Comparison of ENCODE assay signal across 12 cellular contexts in genomic region chr21:44018813-44019567, GRCh38. TPM values are rescaled to one million over a fixed set of nuclear protein-coding genes. Genes with fewer than 3 reads are reported as not detected.
DNase-seq lines count a peak whose midpoint lies in the region; ATAC-seq and TF ChIP-seq lines count a peak whose summit lies in the region.
"Had no signal": no experiment of that assay in that cellular context is flagged by ENCODE, and none has a peak within 500 bp of the region (broad histone marks: within the 10 kb centered on the region; RNA-seq: fewer than 3 reads in every experiment).

No MANE protein-coding gene starts in this region.

- peak; percentile 36 to 41 for ATAC-seq in activated T-cell treated with anti-CD3 and anti-CD28 coated beads, Interleukin-2, amount 50 U/mL, for 4 hours
- ATAC-seq in activated naive CD8-positive, alpha-beta T cell treated with anti-CD3 and anti-CD28 coated beads, Interleukin-2, amount 10 ng/mL, durations not matched to agents 7 days and 5 days (ENCODE audit: low read depth): peak; percentile 21

- H3K4me3 ChIP-seq in NB4 (ENCODE audit: low read depth, low read length) (no peak overlapping the region), MG63 (no peak overlapping the region)

- no peaks in the 10 kb centered on the region for H3K27me3 ChIP-seq in MG63

- DNase-seq in activated T-cell treated with anti-CD3 and anti-CD28 coated beads, Interleukin-2, amount 50 U/mL, for 4 hours: no peak
- DNase-seq in activated T-cell treated with anti-CD3 and anti-CD28 coated beads, Interleukin-2, amount 50 U/mL, for 1 hour: no peak
- DNase-seq in NB4 (ENCODE audit: low read depth) (peak; percentile 23), progenitor cell of endocrine pancreas (ENCODE audit: low spot score, unreplicated experiment) (no peak), NCI-H146 treated with DMSO at 0.1 percent for 48 hours (lab: John Stamatoyannopoulos, UW; ENCODE audit: unreplicated experiment) (no peak), SK-N-DZ (ENCODE audit: low spot score) (no peak), MG63 (no peak)
- DNase-seq in activated naive CD8-positive, alpha-beta T cell treated with anti-CD3 and anti-CD28 coated beads, Interleukin-2, amount 10 ng/mL, durations not matched to agents 7 days and 5 days: no peak
- DNase-seq: NCI-H345; occipital lobe; stimulated activated CD4-positive, alpha-beta T cell treated with anti-CD3 and anti-CD28 coated beads, Interleukin-12 subunit alpha, Interleukin-12 subunit beta, amount 100 ng/mL, for 4 hours had no signal

- peaks cover 83% of the 10 kb centered on the region for H3K4me1 Mint-ChIP-seq in activated T-cell treated with anti-CD3 and anti-CD28 coated beads, Interleukin-2, amount 50 U/mL, for 4 hours (ENCODE audit: low read depth)
- H3K4me1 Mint-ChIP-seq in activated naive CD8-positive, alpha-beta T cell treated with anti-CD3 and anti-CD28 coated beads, Interleukin-2, amount 10 ng/mL, durations not matched to agents 7 days and 5 days: peaks cover 62% of the 10 kb centered on the region
- H3K4me1 Mint-ChIP-seq in progenitor cell of endocrine pancreas (ENCODE audit: low read depth): peaks cover 14% of the 10 kb centered on the region

- H3K9me3 Mint-ChIP-seq in activated T-cell treated with anti-CD3 and anti-CD28 coated beads, Interleukin-2, amount 50 U/mL, for 4 hours: no peaks in the 10 kb centered on the region
- no peaks in the 10 kb centered on the region for H3K9me3 Mint-ChIP-seq in activated naive CD8-positive, alpha-beta T cell treated with anti-CD3 and anti-CD28 coated beads, Interleukin-2, amount 10 ng/mL, durations not matched to agents 7 days and 5 days
- H3K9me3 Mint-ChIP-seq in progenitor cell of endocrine pancreas (ENCODE audit: low read depth): no peaks in the 10 kb centered on the region
- H3K9me3 Mint-ChIP-seq: brain had no signal

- H3K4me3 Mint-ChIP-seq in activated T-cell treated with anti-CD3 and anti-CD28 coated beads, Interleukin-2, amount 50 U/mL, for 4 hours: peak overlapping the region; percentile 19
- H3K4me3 Mint-ChIP-seq in activated naive CD8-positive, alpha-beta T cell treated with anti-CD3 and anti-CD28 coated beads, Interleukin-2, amount 10 ng/mL, durations not matched to agents 7 days and 5 days: peak overlapping the region; percentile 53
- H3K4me3 Mint-ChIP-seq in progenitor cell of endocrine pancreas (ENCODE audit: low read depth): no peak overlapping the region

- POLR2A ChIA-PET in activated naive CD8-positive, alpha-beta T cell treated with anti-CD3 and anti-CD28 coated beads, Interleukin-2, amount 10 ng/mL, durations not matched to agents 7 days and 5 days (lab: Charles Lee): interaction anchor here (1.1 kb wide), 1 partner anchor 66 kb away, joined by 4 read pairs; no protein-coding TSS in a partner anchor

- H3K27ac Mint-ChIP-seq in activated naive CD8-positive, alpha-beta T cell treated with anti-CD3 and anti-CD28 coated beads, Interleukin-2, amount 10 ng/mL, durations not matched to agents 7 days and 5 days: peak overlapping the region; percentile 30
- H3K27ac Mint-ChIP-seq in progenitor cell of endocrine pancreas: peak overlapping the region; percentile 62
- H3K27ac Mint-ChIP-seq: brain had no signal

- no peaks in the 10 kb centered on the region for H3K9me3 ChIP-seq in MG63

- TF ChIP-seq CTCF in NB4 (IDR thresholded peaks at IDR 0.05; ENCODE audit: low read depth, low read length) (no peak), progenitor cell of endocrine pancreas (IDR thresholded peaks at IDR 0.05; ENCODE audit: unreplicated experiment) (no peak)

- peaks cover 2% of the 10 kb centered on the region for H3K36me3 Mint-ChIP-seq in activated T-cell treated with anti-CD3 and anti-CD28 coated beads, Interleukin-2, amount 50 U/mL, for 4 hours (ENCODE audit: insufficient read depth)
- peaks cover 2% of the 10 kb centered on the region for H3K36me3 Mint-ChIP-seq in activated naive CD8-positive, alpha-beta T cell treated with anti-CD3 and anti-CD28 coated beads, Interleukin-2, amount 10 ng/mL, durations not matched to agents 7 days and 5 days
- H3K36me3 Mint-ChIP-seq in progenitor cell of endocrine pancreas (ENCODE audit: insufficient read depth): no peaks in the 10 kb centered on the region
- H3K36me3 Mint-ChIP-seq: brain had no signal

- no peaks in the 10 kb centered on the region; the same call in 1 of the 2 replicates for H3K36me3 ChIP-seq in MG63

- no peak for TF ChIP-seq POLR2A in NB4 (IDR thresholded peaks at IDR 0.05; ENCODE audit: extremely low read depth, insufficient read length)

- H3K27me3 Mint-ChIP-seq in activated T-cell treated with anti-CD3 and anti-CD28 coated beads, Interleukin-2, amount 50 U/mL, for 4 hours (ENCODE audit: low read depth): no peaks in the 10 kb centered on the region
- no peaks in the 10 kb centered on the region for H3K27me3 Mint-ChIP-seq in activated naive CD8-positive, alpha-beta T cell treated with anti-CD3 and anti-CD28 coated beads, Interleukin-2, amount 10 ng/mL, durations not matched to agents 7 days and 5 days
- H3K27me3 Mint-ChIP-seq in progenitor cell of endocrine pancreas: no peaks in the 10 kb centered on the region
- H3K27me3 Mint-ChIP-seq: brain had no signal

RNA-seq across cellular contexts. Expression of gene TRAPPC10, which starts 6.9 kb away (rescaled TPM):
- total RNA-seq in activated T-cell treated with anti-CD3 and anti-CD28 coated beads, Interleukin-2, amount 50 U/mL, for 4 hours: 10 to 100 TPM; 43.0 to 48.1 (median 44.8) TPM
- total RNA-seq in activated naive CD8-positive, alpha-beta T cell treated with anti-CD3 and anti-CD28 coated beads, Interleukin-2, amount 10 ng/mL, durations not matched to agents 7 days and 5 days: 10 to 100 TPM; 77.9 to 82.7 TPM
- total RNA-seq in progenitor cell of endocrine pancreas: 40.4 and 42.7 TPM in 2 replicates
- polyA plus RNA-seq in SK-N-DZ (2014; cell fraction: cytosol; rRNA removed): 9.2 and 14.1 TPM in 2 replicates
- polyA plus RNA-seq in SK-N-DZ (2014; cell fraction: nucleus; rRNA removed): 20.6 and 24.7 TPM in 2 replicates
- total RNA-seq in MG63 (2014; rRNA removed; shearing (Covaris generic); ENCODE audit: low replicate concordance): 18.3 and 33.7 TPM in 2 replicates
